2 cellular contexts compared by ENCODE assay signal in genomic region chr1:174358786-174359453, GRCh38.
A peak's percentile ranks its signal among the peaks of the same experiment; 100 is the strongest.
TF ChIP-seq lines count a peak whose summit lies in the region.

No MANE protein-coding gene starts in this region.

TF ChIP-seq in HEK293, 187 proteins besides CTCF, POLR2A, EP300 and RAD21 (continued from another document and continues in another):
- TF ChIP-seq HIC1 (tag by site-specific recombination; IDR thresholded peaks at IDR 0.05) (no peak), ZBTB7A (tag by site-specific recombination; IDR thresholded peaks at IDR 0.05; ENCODE audit: low read depth) (no peak), INSM2 (tag by site-specific recombination; IDR thresholded peaks at IDR 0.05) (no peak), ZNF114 (tag by site-specific recombination; IDR thresholded peaks at IDR 0.05) (no peak), RBAK (tag by site-specific recombination; IDR thresholded peaks at IDR 0.05) (no peak), KLF1 (tag by site-specific recombination; IDR thresholded peaks at IDR 0.05) (no peak), ZSCAN5A (tag by site-specific recombination; IDR thresholded peaks at IDR 0.05) (no peak), ZNF529 (tag by site-specific recombination; IDR thresholded peaks at IDR 0.05; ENCODE audit: insufficient replicate concordance) (no peak), ZNF449 (tag by site-specific recombination; IDR thresholded peaks at IDR 0.05) (no peak), ZFHX2 (tag by site-specific recombination; conservative IDR thresholded peaks at IDR 0.05) (no peak), ZNF366 (tag by site-specific recombination; conservative IDR thresholded peaks at IDR 0.05) (0 out of 2 replicates have a peak, but pooled peaks have one; percentile 16), ZNF658 (tag by site-specific recombination; IDR thresholded peaks at IDR 0.05) (no peak), ZBTB20 (tag by site-specific recombination; IDR thresholded peaks at IDR 0.05) (0 out of 2 replicates have a peak, but pooled peaks have one; percentile 25), OVOL3 (tag by site-specific recombination; IDR thresholded peaks at IDR 0.05) (no peak), ZNF391 (tag by site-specific recombination; IDR thresholded peaks at IDR 0.05; ENCODE audit: borderline replicate concordance, low read depth) (no peak), PRDM6 (tag by site-specific recombination; IDR thresholded peaks at IDR 0.05) (peak; percentile 72), ZNF140 (tag by site-specific recombination; IDR thresholded peaks at IDR 0.05) (no peak), ZBTB8A (tag by site-specific recombination; IDR thresholded peaks at IDR 0.05) (no peak), ZNF596 (tag by site-specific recombination; IDR thresholded peaks at IDR 0.05) (no peak), ZNF558 (tag by site-specific recombination; IDR thresholded peaks at IDR 0.05) (no peak), MZF1 (tag by site-specific recombination; IDR thresholded peaks at IDR 0.05; ENCODE audit: borderline replicate concordance) (no peak), ZNF600 (tag by site-specific recombination; IDR thresholded peaks at IDR 0.05) (no peak), ZNF19 (tag by site-specific recombination; IDR thresholded peaks at IDR 0.05; ENCODE audit: low read depth) (no peak), ZNF302 (tag by site-specific recombination; IDR thresholded peaks at IDR 0.05; ENCODE audit: low read depth) (no peak), ZNF311 (tag by site-specific recombination; IDR thresholded peaks at IDR 0.05; ENCODE audit: borderline replicate concordance) (no peak)

TF ChIP-seq in endothelial cell of umbilical vein, 7 proteins besides CTCF, POLR2A, EP300 and RAD21 (continued from another document):
- TF ChIP-seq EZH2 (IDR thresholded peaks at IDR 0.05; ENCODE audit: borderline replicate concordance, low read depth, low read length, severe bottlenecking) = no peak
- no peak for TF ChIP-seq POLR2AphosphoS5 (IDR thresholded peaks at IDR 0.05; ENCODE audit: insufficient read depth, low read depth, low read length)
